13 cellular contexts compared by ENCODE assay signal in the genomic region with DNA sequence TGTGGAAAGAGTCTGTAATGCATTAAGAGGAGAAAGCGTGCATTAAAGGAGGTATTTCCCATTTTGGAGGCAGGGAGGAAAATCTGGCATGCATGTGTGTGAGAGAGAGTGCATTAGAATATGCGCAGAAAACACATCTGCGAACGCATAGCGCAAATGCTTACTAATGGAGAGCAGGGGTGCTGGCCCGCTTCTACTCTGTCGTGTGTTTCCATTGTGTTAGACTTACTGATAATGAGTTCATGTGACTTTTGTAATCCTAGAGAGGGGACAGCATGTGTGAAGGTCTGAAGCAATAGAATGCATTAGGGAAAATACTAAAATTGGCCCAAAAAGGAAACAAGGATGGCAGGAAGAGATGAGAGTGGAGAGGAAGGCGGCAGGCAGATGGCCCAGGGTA. TPM values are rescaled to one million over a fixed set of nuclear protein-coding genes. Genes with fewer than 3 reads are reported as not detected.
"Had no signal": no experiment of that assay in that cellular context is flagged by ENCODE, and none has a peak within 500 bp of the region (broad histone marks: within the 10 kb centered on the region; RNA-seq: fewer than 3 reads in every experiment).

No MANE protein-coding gene starts in this region.

RNA-seq across cellular contexts. Expression of gene LGALS9C, which starts 12.7 kb away (rescaled TPM):
- total RNA-seq: kidney epithelial cell, left ventricle myocardium inferior, mesothelial cell of epicardium, occipital lobe, ovary, progenitor cell of endocrine pancreas, pulmonary artery endothelial cell, renal cortical epithelial cell, right atrium auricular region, skeletal muscle tissue, temporal lobe, tibial nerve, urinary bladder had no signal
